Comparison of ENCODE assay signal across 8 cellular contexts in genomic region chr17:16419074-16419928, GRCh38. TPM values are rescaled to one million over a fixed set of nuclear protein-coding genes. Genes with fewer than 3 reads are reported as not detected.
DNase-seq lines count a peak whose midpoint lies in the region; ATAC-seq and TF ChIP-seq lines count a peak whose summit lies in the region.

No MANE protein-coding gene starts in this region.

- DNase-seq in RPMI7951 (ENCODE audit: low read depth), result peak; percentile 93
- DNase-seq in ascending aorta (ENCODE audit: low spot score in 2 of 2), result peak in 1 of 2 donors; percentile 87
- DNase-seq in lung microvascular endothelial cell (ENCODE audit: low read depth in 2 of 2), result peak; percentile 38 to 89
- DNase-seq in HAP-1 (ENCODE audit: low spot score in 2 of 2), result no peak
- no peak for DNase-seq in cerebellum (ENCODE audit: low spot score)

- ATAC-seq in HG02763 (IDR thresholded peaks at IDR 0.05; ENCODE audit: unreplicated experiment), result peak; percentile 39

- no peak for TF ChIP-seq CTCF in ascending aorta (IDR thresholded peaks at IDR 0.05)

- intact Hi-C loops in ascending aorta (cut with DNase I), result loop anchor here (1.0 to 2.0 kb wide), 2 partner anchors 19 to 38 kb away; partner anchors contain the start of gene UBB

- H3K36me3 ChIP-seq in ascending aorta, result peaks cover 0 to 6% of the 10 kb centered on the region in 2 donors
- peaks cover 0 to 45% (median 27%) of the 10 kb centered on the region in 5 donors for H3K36me3 ChIP-seq in subcutaneous abdominal adipose tissue (ENCODE audit: control insufficient read depth in 5 of 5, insufficient read depth in 5 of 5, low read length in 5 of 5)
- no peaks in the 10 kb centered on the region for H3K36me3 ChIP-seq in HAP-1 (replicated peaks)

- H3K4me1 ChIP-seq in ascending aorta (peaks cover 14 to 28% of the 10 kb centered on the region in 2 donors), subcutaneous abdominal adipose tissue (ENCODE audit: control insufficient read depth in 5 of 5, insufficient read depth in 5 of 5, low read length in 5 of 5) (peaks cover 4 to 53% (median 34%) of the 10 kb centered on the region in 5 donors), HAP-1 (no peaks in the 10 kb centered on the region)

- peak overlapping the region in 2 of 5 donors; percentile 25 to 30 for H3K9ac ChIP-seq in subcutaneous abdominal adipose tissue (ENCODE audit: low read length in 5 of 5)

- in situ Hi-C loops in HAP-1 (cut with MboI; ENCODE audit: low sequenced_read_pairs), result no loop called here

- H3K9me3 ChIP-seq in ascending aorta, result no peaks in the 10 kb centered on the region
- no peaks in the 10 kb centered on the region for H3K9me3 ChIP-seq in subcutaneous abdominal adipose tissue (ENCODE audit: control insufficient read depth in 5 of 5, low read length in 5 of 5)
- H3K9me3 ChIP-seq in HAP-1, result no peaks in the 10 kb centered on the region

- H3K27me3 ChIP-seq in ascending aorta (no peaks in the 10 kb centered on the region), subcutaneous abdominal adipose tissue (ENCODE audit: control insufficient read depth in 5 of 5, insufficient read depth in 4 of 5, low read length in 5 of 5) (peaks cover 0 to 4% (median 0%) of the 10 kb centered on the region in 5 donors), HAP-1 (ENCODE audit: low read depth) (no peaks in the 10 kb centered on the region)

- peak overlapping the region; percentile 16; the same call in 1 of the 2 replicates for H3K4me3 ChIP-seq in GM08714 (ENCODE audit: low read length)
- peak overlapping the region in 1 of 2 donors; percentile 31 for H3K4me3 ChIP-seq in ascending aorta
- H3K4me3 ChIP-seq in subcutaneous abdominal adipose tissue (ENCODE audit: low read depth in 1 of 5, low read length in 5 of 5), result no peak overlapping the region
- H3K4me3 ChIP-seq in HAP-1, result no peak overlapping the region

- H3K27ac ChIP-seq in ascending aorta (peak overlapping the region; percentile 84 to 97), subcutaneous abdominal adipose tissue (ENCODE audit: low read depth, low read length) (peak overlapping the region; percentile 70)

RNA-seq across cellular contexts. Expression of gene TRPV2, which starts 3.9 kb away (rescaled TPM):
- 123 and 130 TPM in 2 replicates for total RNA-seq in RPMI7951 (2014; rRNA removed; shearing (Covaris generic))
- 26.1 TPM for total RNA-seq in ascending aorta
- total RNA-seq in lung microvascular endothelial cell, result 23.2 and 29.4 TPM in 2 replicates
- total RNA-seq in cerebellum, result 1.8 TPM

RNA-seq across cellular contexts. Expression of gene UBB, which starts 38.4 kb away (rescaled TPM):
- 2,073 and 2,186 TPM in 2 replicates for total RNA-seq in RPMI7951 (2014; rRNA removed; shearing (Covaris generic))
- total RNA-seq in ascending aorta (615 TPM), lung microvascular endothelial cell (2,180 and 2,800 TPM in 2 replicates), cerebellum (1,017 TPM)

Comparison
In these comparisons a context has a peak if more than half of its experiments do, and no peak if none do; other contexts are left out.
1. DNase-seq: peak in RPMI7951 (single experiment) and lung microvascular endothelial cell (2 of 2); none in HAP-1 (0 of 2) and cerebellum (single experiment).